Comparison of ENCODE assay signal across 10 cellular contexts in the genomic region with DNA sequence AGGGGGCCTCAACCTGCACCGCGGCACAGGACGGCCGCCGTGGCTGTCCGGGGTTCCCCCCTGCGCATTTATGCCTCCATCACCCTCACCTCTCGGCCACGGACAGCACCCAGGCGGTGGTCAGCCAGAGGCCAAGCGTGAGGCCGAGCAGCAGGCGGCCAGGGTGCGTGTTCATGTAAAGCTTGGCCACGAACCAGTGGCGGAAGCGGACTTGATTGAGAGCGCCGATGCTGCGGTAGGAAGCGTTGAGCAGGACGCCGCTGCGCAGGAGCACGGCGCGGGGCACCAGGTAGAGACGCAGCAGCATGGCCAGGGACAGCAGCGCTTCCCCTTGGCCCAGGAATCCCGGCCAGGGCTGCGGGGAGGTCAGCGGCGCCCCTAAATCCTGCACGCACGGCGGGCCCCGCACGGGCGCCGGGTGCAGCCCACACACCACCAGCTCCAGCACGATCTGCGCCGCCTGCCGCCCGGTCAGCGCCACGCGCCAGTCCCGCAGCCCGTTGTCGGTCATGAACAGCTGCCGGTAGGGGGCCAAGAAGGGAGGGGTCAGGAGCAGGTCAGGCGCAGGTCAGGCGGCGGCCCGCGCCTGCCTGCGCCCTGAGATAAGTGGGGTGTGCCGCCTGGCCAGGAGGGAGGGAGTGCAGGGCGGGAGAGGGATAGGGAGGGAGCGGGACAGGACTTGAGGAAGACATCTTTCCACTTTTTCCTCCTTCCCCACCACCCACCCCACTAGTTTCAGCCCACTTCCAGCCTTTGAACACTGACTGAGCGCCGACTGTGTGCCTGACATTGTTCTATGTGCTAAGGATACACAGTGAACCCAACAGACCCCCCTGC. TPM values are rescaled to one million over a fixed set of nuclear protein-coding genes. Genes with fewer than 3 reads are reported as not detected.
DNase-seq lines count a peak whose midpoint lies in the region; ATAC-seq and TF ChIP-seq lines count a peak whose summit lies in the region.
"Had no signal": no experiment of that assay in that cellular context is flagged by ENCODE, and none has a peak within 500 bp of the region (broad histone marks: within the 10 kb centered on the region; RNA-seq: fewer than 3 reads in every experiment).

No MANE protein-coding gene starts in this region.

- H3K27ac Mint-ChIP-seq in GM23338, result no peak overlapping the region

- peak overlapping the region; percentile 82 for H3K4me3 ChIP-seq in GM23338
- peak overlapping the region; percentile 4 to 10 for H3K4me3 ChIP-seq in cardiac fibroblast (replicated peaks in 1 of 2; ENCODE audit: low read depth in 2 of 2, low read length in 2 of 2)
- peak overlapping the region; percentile 63; the same call in 1 of the 2 replicates for H3K4me3 ChIP-seq in iPS-20b (ENCODE audit: low read length)
- H3K4me3 ChIP-seq in gastrocnemius medialis, result peak overlapping the region; percentile 2 to 54 (median 38)

- H3K4me3 Mint-ChIP-seq in GM23338, result peak overlapping the region; percentile 72
- H3K4me3 Mint-ChIP-seq: activated naive CD8-positive, alpha-beta T cell had no signal

- H3K9ac ChIP-seq in iPS-20b (ENCODE audit: low read depth, low read length), result no peak overlapping the region

- no peaks in the 10 kb centered on the region for H4K20me1 ChIP-seq in GM23338 (replicated peaks; ENCODE audit: insufficient read depth)

- H3K9me3 ChIP-seq in iPS-20b (ENCODE audit: insufficient read depth, low read depth, low read length), result no peaks in the 10 kb centered on the region
- no peaks in the 10 kb centered on the region for H3K9me3 ChIP-seq in gastrocnemius medialis

- H3K27ac ChIP-seq in GM23338 (ENCODE audit: low read depth), result no peak overlapping the region
- no peak overlapping the region for H3K27ac ChIP-seq in iPS-20b (ENCODE audit: low read length)
- no peak overlapping the region for H3K27ac ChIP-seq in gastrocnemius medialis

- ATAC-seq in GM23338, result peak; percentile 90
- ATAC-seq in gastrocnemius medialis, result peak; percentile 74 to 78

- peak overlapping the region; percentile 99 for H2AFZ ChIP-seq in GM23338

- in situ Hi-C loops in gastrocnemius medialis (cut with MboI; ENCODE audit: low sequenced_read_pairs in 4 of 4), result no loop called here

- peaks cover 30% of the 10 kb centered on the region for H3K4me1 ChIP-seq in GM23338 (ENCODE audit: insufficient read depth)
- H3K4me1 ChIP-seq in iPS-20b (ENCODE audit: insufficient read depth, low read length), result peaks cover 13% of the 10 kb centered on the region; the same call in 1 of the 2 replicates
- H3K4me1 ChIP-seq in gastrocnemius medialis, result peaks cover 6 to 7% of the 10 kb centered on the region in 2 donors

- DNase-seq in GM23338 (ENCODE audit: low spot score) (peak; percentile 91), cardiac fibroblast (ENCODE audit: low read depth in 2 of 2) (peak; percentile 71 to 77), gastrocnemius medialis (peak; percentile 38 to 43), glomerular visceral epithelial cell (ENCODE audit: extremely low spot score) (no peak), NCI-H526 (lab: John Stamatoyannopoulos, UW) (no peak), NCI-H2196 treated with DMSO at 0.1 percent for 48 hours (lab: John Stamatoyannopoulos, UW; ENCODE audit: unreplicated experiment) (no peak)
- no peak for DNase-seq in effector CD4-positive, alpha-beta T cell
- DNase-seq: NCI-H187 had no signal

- H3K9me3 Mint-ChIP-seq in GM23338, result no peaks in the 10 kb centered on the region; the same call in 2 of the 3 replicates

- peaks cover 52% of the 10 kb centered on the region for H3K27me3 Mint-ChIP-seq in GM23338 (ENCODE audit: insufficient read depth, low read depth, poor library complexity)
- H3K27me3 Mint-ChIP-seq: activated naive CD8-positive, alpha-beta T cell had no signal

- peaks cover 39% of the 10 kb centered on the region for H3K4me1 Mint-ChIP-seq in GM23338

- no peaks in the 10 kb centered on the region for H3K36me3 ChIP-seq in GM23338 (ENCODE audit: insufficient read depth)
- H3K36me3 ChIP-seq in iPS-20b (ENCODE audit: insufficient read depth, low read depth, low read length), result no peaks in the 10 kb centered on the region
- no peaks in the 10 kb centered on the region for H3K36me3 ChIP-seq in gastrocnemius medialis

- no peaks in the 10 kb centered on the region for H3K36me3 Mint-ChIP-seq in GM23338 (ENCODE audit: low read depth)

- H3K79me2 ChIP-seq in GM23338 (replicated peaks; ENCODE audit: insufficient read depth), result no peaks in the 10 kb centered on the region

- TF ChIP-seq CTCF in GM23338 (conservative IDR thresholded peaks at IDR 0.05; ENCODE audit: low read depth in 2 of 2) (peak; percentile 36 to 56), cardiac fibroblast (IDR thresholded peaks at IDR 0.05; ENCODE audit: low read depth, low read length) (peak; percentile 76), gastrocnemius medialis (IDR thresholded peaks at IDR 0.05 in 4 of 5, conservative IDR thresholded peaks at IDR 0.05 in 1 of 5) (peak in 4 of 5 experiments; percentile 19 to 70 (median 34))

- peak overlapping the region; percentile 93 for H3K4me2 ChIP-seq in GM23338

- intact Hi-C loops in gastrocnemius medialis (cut with DNase I; ENCODE audit: low total_unique reads), result no loop called here

- TF ChIP-seq POLR2A in gastrocnemius medialis (IDR thresholded peaks at IDR 0.05), result no peak

- H3F3A ChIP-seq in GM23338 (replicated peaks; ENCODE audit: low read depth), result no peaks in the 10 kb centered on the region

- H3K9me2 ChIP-seq in GM23338 (ENCODE audit: insufficient read depth), result no peaks in the 10 kb centered on the region

- H3K27me3 ChIP-seq in GM23338 (ENCODE audit: insufficient read depth) (peaks cover 44% of the 10 kb centered on the region), iPS-20b (ENCODE audit: insufficient read depth, low read length) (peaks cover 80% of the 10 kb centered on the region), gastrocnemius medialis (peaks cover 0 to 24% (median 6%) of the 10 kb centered on the region in 3 donors)

TF ChIP-seq in GM23338, 12 proteins besides CTCF, POLR2A, EP300 and RAD21 (continues in another document):
- TF ChIP-seq, protein P1, sequence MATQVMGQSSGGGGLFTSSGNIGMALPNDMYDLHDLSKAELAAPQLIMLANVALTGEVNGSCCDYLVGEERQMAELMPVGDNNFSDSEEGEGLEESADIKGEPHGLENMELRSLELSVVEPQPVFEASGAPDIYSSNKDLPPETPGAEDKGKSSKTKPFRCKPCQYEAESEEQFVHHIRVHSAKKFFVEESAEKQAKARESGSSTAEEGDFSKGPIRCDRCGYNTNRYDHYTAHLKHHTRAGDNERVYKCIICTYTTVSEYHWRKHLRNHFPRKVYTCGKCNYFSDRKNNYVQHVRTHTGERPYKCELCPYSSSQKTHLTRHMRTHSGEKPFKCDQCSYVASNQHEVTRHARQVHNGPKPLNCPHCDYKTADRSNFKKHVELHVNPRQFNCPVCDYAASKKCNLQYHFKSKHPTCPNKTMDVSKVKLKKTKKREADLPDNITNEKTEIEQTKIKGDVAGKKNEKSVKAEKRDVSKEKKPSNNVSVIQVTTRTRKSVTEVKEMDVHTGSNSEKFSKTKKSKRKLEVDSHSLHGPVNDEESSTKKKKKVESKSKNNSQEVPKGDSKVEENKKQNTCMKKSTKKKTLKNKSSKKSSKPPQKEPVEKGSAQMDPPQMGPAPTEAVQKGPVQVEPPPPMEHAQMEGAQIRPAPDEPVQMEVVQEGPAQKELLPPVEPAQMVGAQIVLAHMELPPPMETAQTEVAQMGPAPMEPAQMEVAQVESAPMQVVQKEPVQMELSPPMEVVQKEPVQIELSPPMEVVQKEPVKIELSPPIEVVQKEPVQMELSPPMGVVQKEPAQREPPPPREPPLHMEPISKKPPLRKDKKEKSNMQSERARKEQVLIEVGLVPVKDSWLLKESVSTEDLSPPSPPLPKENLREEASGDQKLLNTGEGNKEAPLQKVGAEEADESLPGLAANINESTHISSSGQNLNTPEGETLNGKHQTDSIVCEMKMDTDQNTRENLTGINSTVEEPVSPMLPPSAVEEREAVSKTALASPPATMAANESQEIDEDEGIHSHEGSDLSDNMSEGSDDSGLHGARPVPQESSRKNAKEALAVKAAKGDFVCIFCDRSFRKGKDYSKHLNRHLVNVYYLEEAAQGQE (IDR thresholded peaks at IDR 0.05; ENCODE audit: unreplicated experiment), result peak; percentile 14
- no peak for TF ChIP-seq STAT1 (IDR thresholded peaks at IDR 0.05; ENCODE audit: unreplicated experiment)
- TF ChIP-seq EZH2 (IDR thresholded peaks at IDR 0.05; ENCODE audit: low read depth, unreplicated experiment), result peak; percentile 25
- TF ChIP-seq CREB1 (CRISPR knock-in tag; IDR thresholded peaks at IDR 0.05; ENCODE audit: low read depth), result no peak
- TF ChIP-seq EZH2phosphoT487 (IDR thresholded peaks at IDR 0.05; ENCODE audit: unreplicated experiment), result no peak

RNA-seq across cellular contexts. Expression of a gene that starts 6.5 kb away (rescaled TPM):
- total RNA-seq in GM23338 (2014; rRNA removed; shearing (Covaris generic)), result 3.2 and 3.4 TPM in 2 replicates
- polyA plus RNA-seq in GM23338 (2016; fragmentation: Nextera tagmentation; extraction: Ambion mirVana), result 0.75 and 0.86 TPM in 2 replicates
- 1 to 10 TPM in 3 of 4 donors, not detected in 1; 1.1 to 4.1 (median 1.7) TPM for total RNA-seq in gastrocnemius medialis

RNA-seq across cellular contexts. Expression of a gene that starts 19.6 kb away (rescaled TPM):
- 6.3 and 13.2 TPM in 2 replicates for total RNA-seq in GM23338 (2014; rRNA removed; shearing (Covaris generic))
- 14.0 and 15.7 TPM in 2 replicates for polyA plus RNA-seq in GM23338 (2016; fragmentation: Nextera tagmentation; extraction: Ambion mirVana)
- 1 to 10 TPM; 4.5 to 9.1 (median 7.1) TPM for total RNA-seq in gastrocnemius medialis

RNA-seq across cellular contexts. Expression of a gene that starts 27.9 kb away (rescaled TPM):
- 0.54 and 1.1 TPM in 2 replicates for total RNA-seq in GM23338 (2014; rRNA removed; shearing (Covaris generic))
- 0.61 and 1.5 TPM in 2 replicates for polyA plus RNA-seq in GM23338 (2016; fragmentation: Nextera tagmentation; extraction: Ambion mirVana)
- 1 to 10 TPM in 1 of 4 donors, under 1 TPM in 1, not detected in 2; 0.35 to 1.4 TPM for total RNA-seq in gastrocnemius medialis

RNA-seq across cellular contexts. Expression of a gene that starts 52.8 kb away (rescaled TPM):
- total RNA-seq in GM23338 (2014; rRNA removed; shearing (Covaris generic)), result 8.7 and 12.0 TPM in 2 replicates
- 3.0 and 3.1 TPM in 2 replicates for polyA plus RNA-seq in GM23338 (2016; fragmentation: Nextera tagmentation; extraction: Ambion mirVana)
- total RNA-seq in gastrocnemius medialis, result 1 to 10 TPM; 1.4 to 7.3 (median 2.1) TPM

RNA-seq across cellular contexts. Expression of a gene that starts 58.4 kb away (rescaled TPM):
- total RNA-seq in GM23338 (2014; rRNA removed; shearing (Covaris generic)), result not detected in 2 replicates
- not detected in 2 replicates for polyA plus RNA-seq in GM23338 (2016; fragmentation: Nextera tagmentation; extraction: Ambion mirVana)
- total RNA-seq in gastrocnemius medialis, result not detected

Comparison
In these comparisons a context has a peak if more than half of its experiments do, and no peak if none do; other contexts are left out.
1. DNase-seq: peak in GM23338 (single experiment), cardiac fibroblast (2 of 2) and gastrocnemius medialis (2 of 2); none in effector CD4-positive, alpha-beta T cell (single experiment), glomerular visceral epithelial cell (single experiment), NCI-H526 (0 of 2) and NCI-H2196 treated with DMSO at 0.1 percent for 48 hours (single experiment).
2. H3K4me3 ChIP-seq: peak in every context shown above with its lines; median percentile 82 in GM23338; 63 in iPS-20b; 38 in gastrocnemius medialis; 7 in cardiac fibroblast.
3. Peak in every context shown above with its lines, with median percentiles within 50 percentile points of each other: CTCF ChIP-seq.